ENCODE assay signal across 24 cellular contexts in the genomic region with DNA sequence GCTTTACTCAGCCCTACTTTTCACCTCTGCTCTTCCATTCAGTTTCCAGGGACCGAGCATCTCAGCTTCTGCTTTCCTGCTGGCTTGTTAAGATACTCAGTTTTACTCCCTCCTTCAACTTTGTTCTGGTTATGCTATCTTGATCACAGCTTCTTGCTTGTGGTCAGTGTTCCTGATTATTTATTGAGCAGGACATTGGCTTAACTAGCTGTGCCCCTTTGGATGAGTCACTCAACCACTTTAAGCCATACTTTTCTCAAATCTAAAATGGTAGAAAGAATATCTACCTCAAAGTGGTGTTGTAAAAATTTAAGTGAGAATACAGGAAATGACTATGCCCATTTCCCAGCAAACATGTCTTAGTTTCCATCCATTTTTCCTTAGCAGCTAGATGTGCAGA.
A peak's percentile ranks its signal among the peaks of the same experiment; 100 is the strongest.
DNase-seq lines count a peak whose midpoint lies in the region; TF ChIP-seq lines count a peak whose summit lies in the region.
"Had no signal": no experiment of that assay in that cellular context is flagged by ENCODE, and none has a peak within 500 bp of the region (broad histone marks: within the 10 kb centered on the region; RNA-seq: fewer than 3 reads in every experiment).

No MANE protein-coding gene starts in this region.

- TF ChIP-seq CTCF in OCI-LY7 (conservative IDR thresholded peaks at IDR 0.05; ENCODE audit: low read length) (no peak), PC-9 (conservative IDR thresholded peaks at IDR 0.05) (no peak)

- WGBS in mesenchymal stem cell: 50% methylated on average over 1 of the region's 1 CpG

- no peak overlapping the region for H3K9ac ChIP-seq in mesenchymal stem cell (ENCODE audit: low read length)
- H3K9ac ChIP-seq: SK-N-SH had no signal

- no peak overlapping the region for H2BK5ac ChIP-seq in mesenchymal stem cell (ENCODE audit: low read depth, low read length, poor library complexity, severe bottlenecking)

- no peak overlapping the region for H3K18ac ChIP-seq in mesenchymal stem cell (ENCODE audit: low read depth in 1 of 2, low read length in 2 of 2)

- H4K91ac ChIP-seq in mesenchymal stem cell (ENCODE audit: low read length): no peak overlapping the region

- no peak overlapping the region for H2BK15ac ChIP-seq in mesenchymal stem cell (ENCODE audit: low read depth, poor library complexity, severe bottlenecking)

- H3K36me3 ChIP-seq in mesenchymal stem cell (ENCODE audit: control insufficient read depth in 1 of 2, insufficient read depth in 2 of 2, low read depth in 1 of 2, low read length in 2 of 2): no peaks in the 10 kb centered on the region
- no peaks in the 10 kb centered on the region for H3K36me3 ChIP-seq in OCI-LY7 (ENCODE audit: insufficient read depth, low read length)
- H3K36me3 ChIP-seq in PC-9 (ENCODE audit: low read depth): no peaks in the 10 kb centered on the region
- H3K36me3 ChIP-seq: BE2C had no signal

- peak; percentile 55 for DNase-seq in A172 (ENCODE audit: low spot score)
- DNase-seq in RPMI7951 (ENCODE audit: low read depth): peak; percentile 19
- peak; percentile 9 for DNase-seq in astrocyte of the hippocampus (ENCODE audit: low read depth, low spot score)
- peak; percentile 47 for DNase-seq in mesenchymal stem cell
- DNase-seq in OCI-LY7 (ENCODE audit: low spot score): no peak
- no peak for DNase-seq in GOT3 (lab: John Stamatoyannopoulos, UW)
- no peak for DNase-seq in PC-9
- DNase-seq: ACHN; BE2C; CD8-positive, alpha-beta memory T cell; DMS 273 treated with DMSO at 0.1 percent for 48 hours; DMS79; GF-D8; KBM-7; MM.1S; NCI-H1417; NCI-H1694 treated with DMSO at 0.1 percent for 48 hours; NCI-H2081; NCI-H2227 treated with DMSO at 0.1 percent for 48 hours; NCI-H510A; NCI-H69; SK-N-SH had no signal

- H3F3A ChIP-seq in PC-9 (ENCODE audit: insufficient read depth, low read depth): no peaks in the 10 kb centered on the region

- H2BK12ac ChIP-seq in mesenchymal stem cell (ENCODE audit: low read length in 2 of 2): no peak overlapping the region

- intact Hi-C loops in OCI-LY7 (cut with micrococcal nuclease; ENCODE audit: unreplicated experiment): no loop called here
- intact Hi-C loops in PC-9 (cut with micrococcal nuclease; ENCODE audit: unreplicated experiment): no loop called here

- no peak overlapping the region for H3K23ac ChIP-seq in mesenchymal stem cell (ENCODE audit: low read length in 2 of 2)

- no peak overlapping the region for H2AK5ac ChIP-seq in mesenchymal stem cell (ENCODE audit: low read length, severe bottlenecking)

- H2BK120ac ChIP-seq in mesenchymal stem cell (ENCODE audit: low read depth, low read length): no peak overlapping the region

- H3K4me3 ChIP-seq in mesenchymal stem cell (ENCODE audit: insufficient read depth in 1 of 2, low read depth in 1 of 2, low read length in 2 of 2) (no peak overlapping the region), OCI-LY7 (ENCODE audit: low read depth, low read length, poor library complexity, severe bottlenecking) (no peak overlapping the region), PC-9 (no peak overlapping the region)

- H3K79me1 ChIP-seq in mesenchymal stem cell (replicated peaks; ENCODE audit: low read length, poor library complexity, severe bottlenecking): no peaks in the 10 kb centered on the region

- H3K9me3 ChIP-seq in mesenchymal stem cell (ENCODE audit: control insufficient read depth, low read length) (no peaks in the 10 kb centered on the region), OCI-LY7 (ENCODE audit: low read length) (no peaks in the 10 kb centered on the region), PC-9 (ENCODE audit: insufficient read depth, low read depth) (0 out of 2 replicates have a peak, but pooled peaks cover 3% of the 10 kb centered on the region)
- H3K9me3 ChIP-seq: BE2C, SK-N-SH had no signal

- CTCF ChIA-PET in OCI-LY7 (lab: Charles Lee; ENCODE audit: unreplicated experiment): no interaction called here
- CTCF ChIA-PET in PC-9 (lab: Charles Lee): no interaction called here

- H3K4me1 ChIP-seq in mesenchymal stem cell (ENCODE audit: control insufficient read depth, insufficient read depth, low read depth, low read length) (no peaks in the 10 kb centered on the region), OCI-LY7 (ENCODE audit: insufficient read depth, low read length, poor library complexity, severe bottlenecking) (no peaks in the 10 kb centered on the region), PC-9 (replicated peaks; ENCODE audit: insufficient read depth) (no peaks in the 10 kb centered on the region)
- H3K4me1 ChIP-seq: BE2C had no signal

- no TSS peak for BruUV-seq in OCI-LY7 (replicated peaks; lab: Mats Ljungman, UMichigan)
- no TSS peak for BruUV-seq in PC-9 (replicated peaks; lab: Mats Ljungman, UMichigan)

- H3K14ac ChIP-seq in mesenchymal stem cell (ENCODE audit: low read length in 2 of 2): no peak overlapping the region

- H4K8ac ChIP-seq in mesenchymal stem cell (ENCODE audit: low read length): no peak overlapping the region

- no peak overlapping the region for H2AFZ ChIP-seq in mesenchymal stem cell (ENCODE audit: low read depth, low read length)
- no peak overlapping the region for H2AFZ ChIP-seq in OCI-LY7 (ENCODE audit: low read length)
- H2AFZ ChIP-seq in PC-9: no peak overlapping the region

- POLR2A ChIA-PET in OCI-LY7 (lab: Charles Lee): no interaction called here
- POLR2A ChIA-PET in PC-9 (lab: Charles Lee; ENCODE audit: unreplicated experiment): no interaction called here

- H3K79me2 ChIP-seq in OCI-LY7 (ENCODE audit: insufficient read depth, low read depth, low read length): no peaks in the 10 kb centered on the region
- H3K79me2 ChIP-seq in PC-9 (ENCODE audit: low read depth): no peaks in the 10 kb centered on the region

- H3K4me2 ChIP-seq in mesenchymal stem cell (ENCODE audit: low read length, poor library complexity, severe bottlenecking) (no peak overlapping the region), OCI-LY7 (ENCODE audit: low read length) (no peak overlapping the region), PC-9 (no peak overlapping the region)
- H3K4me2 ChIP-seq: SK-N-SH had no signal

- H4K20me1 ChIP-seq in OCI-LY7 (ENCODE audit: insufficient read depth, low read length) (no peaks in the 10 kb centered on the region), PC-9 (ENCODE audit: insufficient read depth) (no peaks in the 10 kb centered on the region)

- H3K9me2 ChIP-seq in OCI-LY7 (ENCODE audit: insufficient read depth, low read length) (no peaks in the 10 kb centered on the region), PC-9 (ENCODE audit: insufficient read depth) (no peaks in the 10 kb centered on the region; the same call in 1 of the 2 replicates)
- H3K9me2 ChIP-seq: SK-N-SH had no signal

- no peak overlapping the region for H3K27ac ChIP-seq in mesenchymal stem cell (ENCODE audit: low read length, poor library complexity, severe bottlenecking)
- H3K27ac ChIP-seq in OCI-LY7 (ENCODE audit: low read depth, low read length, poor library complexity, severe bottlenecking): no peak overlapping the region
- H3K27ac ChIP-seq in PC-9: no peak overlapping the region
- H3K27ac ChIP-seq: 22Rv1, HL-60 had no signal

- H3K4ac ChIP-seq in mesenchymal stem cell (ENCODE audit: low read depth in 1 of 2, low read length in 2 of 2): no peak overlapping the region

- H3K27me3 ChIP-seq in mesenchymal stem cell (ENCODE audit: control insufficient read depth in 1 of 2, insufficient read depth in 1 of 2, low read length in 2 of 2) (no peaks in the 10 kb centered on the region), PC-9 (ENCODE audit: insufficient read depth, low read depth) (no peaks in the 10 kb centered on the region)

Comparison
In these comparisons a context has a peak if more than half of its experiments do, and no peak if none do; other contexts are left out.
1. DNase-seq: peak in A172 (single experiment), RPMI7951 (single experiment), astrocyte of the hippocampus (single experiment) and mesenchymal stem cell (single experiment); none in OCI-LY7 (single experiment), GOT3 (single experiment) and PC-9 (0 of 2).